In genomic region chr13:94346261-94347019, GRCh38 we compare ENCODE assay signal across 11 cellular contexts.
"Had no signal": no experiment of that assay in that cellular context is flagged by ENCODE, and none has a peak within 500 bp of the region (broad histone marks: within the 10 kb centered on the region; RNA-seq: fewer than 3 reads in every experiment).

No MANE protein-coding gene starts in this region.

- DNase-seq: activated CD8-positive, alpha-beta memory T cell treated with anti-CD3 and anti-CD28 coated beads, Interleukin-2, amount 10 ng/mL, durations not matched to agents 7 days and 5 days; activated effector memory CD4-positive, alpha-beta T cell treated with Interleukin-2 at 50 U/mL for 16 hours; body of pancreas; central memory CD4-positive, alpha-beta T cell; effector memory CD8-positive, alpha-beta T cell; left ventricle myocardium superior; right lobe of liver; SIG-M5; stimulated activated naive CD4-positive, alpha-beta T cell; upper lobe of right lung had no signal

- H3K27me3 Mint-ChIP-seq: effector memory CD8-positive, alpha-beta T cell had no signal

- H3K27ac Mint-ChIP-seq: activated CD8-positive, alpha-beta memory T cell treated with anti-CD3 and anti-CD28 coated beads, Interleukin-2, amount 10 ng/mL, durations not matched to agents 7 days and 5 days; effector memory CD8-positive, alpha-beta T cell had no signal

- H3K4me3 Mint-ChIP-seq: activated CD8-positive, alpha-beta memory T cell treated with anti-CD3 and anti-CD28 coated beads, Interleukin-2, amount 10 ng/mL, durations not matched to agents 7 days and 5 days; effector memory CD8-positive, alpha-beta T cell; nephron had no signal

- ATAC-seq: body of pancreas; effector memory CD8-positive, alpha-beta T cell; left ventricle myocardium superior; upper lobe of right lung had no signal

- H3K9me3 Mint-ChIP-seq: effector memory CD8-positive, alpha-beta T cell; nephron had no signal
